Comparison of ENCODE assay signal across 34 cellular contexts in genomic region chr4:53192496-53192895, GRCh38.
"Had no signal": no experiment of that assay in that cellular context is flagged by ENCODE, and none has a peak within 500 bp of the region (broad histone marks: within the 10 kb centered on the region; RNA-seq: fewer than 3 reads in every experiment).

No MANE protein-coding gene starts in this region.

- H3K4me2 ChIP-seq: KMS-11, PC-9 had no signal

- H3K4me1 Mint-ChIP-seq: activated CD4-positive, alpha-beta T cell treated with anti-CD3 and anti-CD28 coated beads, Interleukin-2, amount 10 ng/mL, durations not matched to agents 7 days and 5 days; activated naive CD8-positive, alpha-beta T cell treated with anti-CD3 and anti-CD28 coated beads, Interleukin-2, amount 50 U/mL, for 24 hours; central memory CD8-positive, alpha-beta T cell had no signal

- H3K4me3 ChIP-seq: cardiac muscle cell, PC-9 had no signal

- H2AFZ ChIP-seq: PC-9 had no signal

- H3K9ac ChIP-seq: KMS-11 had no signal

- H3K27ac Mint-ChIP-seq: activated CD4-positive, alpha-beta memory T cell treated with anti-CD3 and anti-CD28 coated beads for 36 hours; activated CD4-positive, alpha-beta T cell treated with anti-CD3 and anti-CD28 coated beads, Interleukin-2, amount 10 ng/mL, durations not matched to agents 7 days and 5 days; activated naive CD4-positive, alpha-beta T cell treated with anti-CD3 and anti-CD28 coated beads for 36 hours; activated naive CD8-positive, alpha-beta T cell; activated naive CD8-positive, alpha-beta T cell treated with anti-CD3 and anti-CD28 coated beads, Interleukin-2, amount 50 U/mL, for 24 hours; activated T-helper 1 cell treated with anti-CD3 and anti-CD28 coated beads, Interleukin-12 subunit alpha, Interleukin-12 subunit beta, Interleukin-2, Interleukin-4 antibody, amounts not matched to agents 30 ng/mL and 10 ng/mL and 1 ng/mL, durations not matched to agents 14 hours and 24 hours and 36 hours had no signal

- H3K4me3 Mint-ChIP-seq: activated CD4-positive, alpha-beta memory T cell treated with anti-CD3 and anti-CD28 coated beads for 36 hours; activated CD4-positive, alpha-beta T cell treated with anti-CD3 and anti-CD28 coated beads, Interleukin-2, amount 10 ng/mL, durations not matched to agents 7 days and 5 days; activated naive CD4-positive, alpha-beta T cell treated with anti-CD3 and anti-CD28 coated beads for 36 hours; activated naive CD8-positive, alpha-beta T cell; activated naive CD8-positive, alpha-beta T cell treated with anti-CD3 and anti-CD28 coated beads, Interleukin-2, amount 50 U/mL, for 24 hours; activated T-cell treated with anti-CD3 and anti-CD28 coated beads, Interleukin-2, amount 50 U/mL, for 4 hours; activated T-helper 1 cell treated with anti-CD3 and anti-CD28 coated beads, Interleukin-12 subunit alpha, Interleukin-12 subunit beta, Interleukin-2, Interleukin-4 antibody, amounts not matched to agents 30 ng/mL and 10 ng/mL and 1 ng/mL, durations not matched to agents 14 hours and 24 hours and 36 hours; central memory CD8-positive, alpha-beta T cell had no signal

- H3K27me3 Mint-ChIP-seq: activated CD4-positive, alpha-beta memory T cell treated with anti-CD3 and anti-CD28 coated beads for 36 hours; activated CD4-positive, alpha-beta T cell treated with anti-CD3 and anti-CD28 coated beads, Interleukin-2, amount 10 ng/mL, durations not matched to agents 7 days and 5 days; activated naive CD8-positive, alpha-beta T cell; activated naive CD8-positive, alpha-beta T cell treated with anti-CD3 and anti-CD28 coated beads, Interleukin-2, amount 50 U/mL, for 24 hours; central memory CD8-positive, alpha-beta T cell had no signal

- DNase-seq: activated CD4-positive, alpha-beta memory T cell treated with anti-CD3 and anti-CD28 coated beads for 36 hours; activated CD4-positive, alpha-beta T cell treated with anti-CD3 and anti-CD28 coated beads, Interleukin-2, amount 10 ng/mL, durations not matched to agents 7 days and 5 days; activated CD8-positive, alpha-beta memory T cell treated with anti-CD3 and anti-CD28 coated beads, Interleukin-2, amount 50 U/mL, for 4 hours; activated gamma-delta T cell treated with Interleukin-2 at 50 U/mL for 16 hours; activated naive CD4-positive, alpha-beta T cell treated with anti-CD3 and anti-CD28 coated beads for 36 hours; activated naive CD8-positive, alpha-beta T cell treated with anti-CD3 and anti-CD28 coated beads, Interleukin-2, amount 50 U/mL, for 24 hours; activated T-cell treated with anti-CD3 and anti-CD28 coated beads for 4 hours; activated T-cell treated with anti-CD3 and anti-CD28 coated beads, Interleukin-2, amount 50 U/mL, for 4 hours; amniotic stem cell; aorta; MM.1S; NCI-H1092; NCI-H1417; NCI-H146; NCI-H187; NCI-H2029 treated with DMSO at 0.1 percent for 48 hours; NCI-H2107; NCI-H2171 treated with DMSO at 0.1 percent for 48 hours; NCI-H2227 treated with DMSO at 0.1 percent for 48 hours; NCI-H446 treated with DMSO at 0.1 percent for 48 hours; NCI-H524; NK-92 treated with Interleukin-12 subunit alpha and Interleukin-12 subunit beta, amount 100 ng/mL, for 24 hours; PC-9; SW 1271; T-helper 1 cell; T-helper 2 cell; T-helper 9 cell had no signal

- H3K36me3 Mint-ChIP-seq: activated CD4-positive, alpha-beta memory T cell treated with anti-CD3 and anti-CD28 coated beads for 36 hours had no signal

- H3K27ac ChIP-seq: cardiac muscle cell, KMS-11, PC-9, RWPE1 had no signal

- H3K36me3 ChIP-seq: cardiac muscle cell had no signal

- H3K9me3 Mint-ChIP-seq: activated CD4-positive, alpha-beta memory T cell treated with anti-CD3 and anti-CD28 coated beads for 36 hours; activated CD4-positive, alpha-beta T cell treated with anti-CD3 and anti-CD28 coated beads, Interleukin-2, amount 10 ng/mL, durations not matched to agents 7 days and 5 days; activated naive CD4-positive, alpha-beta T cell treated with anti-CD3 and anti-CD28 coated beads for 36 hours; activated naive CD8-positive, alpha-beta T cell treated with anti-CD3 and anti-CD28 coated beads, Interleukin-2, amount 50 U/mL, for 24 hours; activated T-cell treated with anti-CD3 and anti-CD28 coated beads, Interleukin-2, amount 50 U/mL, for 4 hours; activated T-helper 1 cell treated with anti-CD3 and anti-CD28 coated beads, Interleukin-12 subunit alpha, Interleukin-12 subunit beta, Interleukin-2, Interleukin-4 antibody, amounts not matched to agents 30 ng/mL and 10 ng/mL and 1 ng/mL, durations not matched to agents 14 hours and 24 hours and 36 hours; central memory CD8-positive, alpha-beta T cell had no signal

- ATAC-seq: activated naive CD8-positive, alpha-beta T cell treated with anti-CD3 and anti-CD28 coated beads, Interleukin-2, amount 50 U/mL, for 24 hours; activated T-cell treated with anti-CD3 and anti-CD28 coated beads, Interleukin-2, amount 50 U/mL, for 4 hours; Right ventricle myocardium inferior had no signal

- H3K27me3 ChIP-seq: cardiac muscle cell had no signal
